Comparison of ENCODE assay signal across 1 cellular context in genomic region chr10:14502451-14502850, GRCh38.
TF ChIP-seq lines count a peak whose summit lies in the region.

No MANE protein-coding gene starts in this region.

TF ChIP-seq in HepG2, 621 proteins besides CTCF, POLR2A, EP300 and RAD21 (continued from another document):
- TF ChIP-seq HNF4G (IDR thresholded peaks at IDR 0.05; ENCODE audit: borderline replicate concordance, low read depth, low read length) (no peak), HNF4G (CRISPR knock-in tag; IDR thresholded peaks at IDR 0.05; ENCODE audit: borderline replicate concordance, low read depth) (no peak), CENPX (CRISPR knock-in tag; IDR thresholded peaks at IDR 0.05) (no peak), GMEB2 (CRISPR knock-in tag; IDR thresholded peaks at IDR 0.05; ENCODE audit: low read depth) (no peak), MAZ (IDR thresholded peaks at IDR 0.05; ENCODE audit: borderline replicate concordance, low read depth, low read length) (no peak), MAZ (CRISPR knock-in tag; IDR thresholded peaks at IDR 0.05; ENCODE audit: low read depth) (no peak)
